In the genomic region with DNA sequence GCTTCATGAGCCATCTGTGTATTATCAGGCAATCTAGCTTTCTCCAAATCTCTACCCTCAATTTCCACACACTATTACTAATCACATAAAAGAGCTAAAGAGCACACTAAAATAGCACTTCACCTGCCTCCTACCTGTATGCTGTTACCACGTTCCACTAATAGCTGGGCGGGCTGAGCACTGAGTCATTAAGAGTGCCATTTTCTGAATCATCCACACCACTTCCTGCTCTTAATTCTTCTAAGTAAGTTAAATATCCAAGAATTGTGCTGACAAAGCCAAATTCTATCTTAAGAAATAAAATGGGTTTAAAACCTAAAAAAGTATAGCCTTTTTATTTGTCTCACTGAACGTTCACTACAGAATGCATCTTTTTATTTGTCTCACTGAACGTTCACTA, we compare ENCODE assay signal across 9 cellular contexts.
DNase-seq lines count a peak whose midpoint lies in the region; ATAC-seq and TF ChIP-seq lines count a peak whose summit lies in the region.
"Had no signal": no experiment of that assay in that cellular context is flagged by ENCODE, and none has a peak within 500 bp of the region (broad histone marks: within the 10 kb centered on the region; RNA-seq: fewer than 3 reads in every experiment).

No MANE protein-coding gene starts in this region.

- no peak overlapping the region for H3K27ac ChIP-seq in DND-41 (ENCODE audit: low read length)

- H3K9me3 ChIP-seq in DND-41 (ENCODE audit: insufficient read depth, low read length, severe bottlenecking) = no peaks in the 10 kb centered on the region

- H3K4me1 ChIP-seq in DND-41 (ENCODE audit: insufficient read depth, low read length) = no peaks in the 10 kb centered on the region

- DNase-seq in DND-41 = no peak
- peak; percentile 55 for DNase-seq in RPMI8226
- DNase-seq in retinal pigment epithelial cell (ENCODE audit: low read depth) = peak; percentile 45
- DNase-seq in GDM1 (lab: John Stamatoyannopoulos, UW) = no peak
- no peak for DNase-seq in NCI-H524 (lab: John Stamatoyannopoulos, UW)
- DNase-seq in Ammon's horn (ENCODE audit: low spot score) = no peak
- DNase-seq: erythroblast had no signal

- no peaks in the 10 kb centered on the region for H3K9me3 Mint-ChIP-seq in activated naive CD8-positive, alpha-beta T cell (ENCODE audit: low read depth)

- no peaks in the 10 kb centered on the region for H4K20me1 ChIP-seq in DND-41 (ENCODE audit: insufficient read depth, low read length)

- H3K4me1 Mint-ChIP-seq in activated naive CD8-positive, alpha-beta T cell (ENCODE audit: low read depth) = peaks cover 50% of the 10 kb centered on the region

- no peak overlapping the region for H3K4me2 ChIP-seq in DND-41 (ENCODE audit: insufficient read depth, low read length)

- H3K27ac Mint-ChIP-seq in activated naive CD8-positive, alpha-beta T cell = peak overlapping the region; percentile 93

- peaks cover 16% of the 10 kb centered on the region for H3K36me3 Mint-ChIP-seq in activated naive CD8-positive, alpha-beta T cell

- peaks cover 73% of the 10 kb centered on the region for H3K36me3 ChIP-seq in DND-41 (ENCODE audit: insufficient read depth, low read length)

- H3K4me3 ChIP-seq in DND-41 (ENCODE audit: low read depth in 1 of 2, low read length in 2 of 2) = no peak overlapping the region
- no peak overlapping the region for H3K4me3 ChIP-seq in retinal pigment epithelial cell (ENCODE audit: low read length)

- no peak overlapping the region for H3K9ac ChIP-seq in DND-41 (ENCODE audit: low read depth, low read length)

- ATAC-seq in DND-41 (ENCODE audit: insufficient read depth, low read depth) (peak; percentile 40; the same call in 1 of the 3 replicates), HG02571 (IDR thresholded peaks at IDR 0.05; ENCODE audit: unreplicated experiment) (no peak)

- TF ChIP-seq CTCF in DND-41 (IDR thresholded peaks at IDR 0.05; ENCODE audit: borderline replicate concordance, extremely low read depth, low read length, poor library complexity, severe bottlenecking) = no peak
- TF ChIP-seq CTCF in retinal pigment epithelial cell (conservative IDR thresholded peaks at IDR 0.05; ENCODE audit: low read depth, low read length) = no peak

- no peaks in the 10 kb centered on the region for H3K79me2 ChIP-seq in DND-41 (ENCODE audit: insufficient read depth, low read length)

- peak overlapping the region; percentile 84 for H3K4me3 Mint-ChIP-seq in activated naive CD8-positive, alpha-beta T cell

- no peaks in the 10 kb centered on the region for H3K27me3 Mint-ChIP-seq in activated naive CD8-positive, alpha-beta T cell

- H2AFZ ChIP-seq in DND-41 (ENCODE audit: low read depth, low read length) = no peak overlapping the region

- H3K27me3 ChIP-seq in DND-41 (ENCODE audit: insufficient read depth, low read length, poor library complexity) = no peaks in the 10 kb centered on the region

Comparison
In these comparisons a context has a peak if more than half of its experiments do, and no peak if none do; other contexts are left out.
1. DNase-seq: peak in RPMI8226 (single experiment) and retinal pigment epithelial cell (single experiment); none in DND-41 (single experiment), GDM1 (single experiment), NCI-H524 (0 of 2) and Ammon's horn (single experiment).